Comparison of ENCODE assay signal across 28 cellular contexts in genomic region chr2:214096200-214096599, GRCh38.
"Had no signal": no experiment of that assay in that cellular context is flagged by ENCODE, and none has a peak within 500 bp of the region (broad histone marks: within the 10 kb centered on the region; RNA-seq: fewer than 3 reads in every experiment).

No MANE protein-coding gene starts in this region.

- H3K4me1 Mint-ChIP-seq: natural killer cell; nephron; stimulated activated effector memory CD8-positive, alpha-beta T cell treated with anti-CD3 and anti-CD28 coated beads, Interleukin-12 subunit alpha, Interleukin-12 subunit beta, amount 100 ng/mL, for 72 hours; stimulated activated naive B cell treated with anti-CD40 and anti-IgM and Interleukin-4, amounts not matched to agents 10 μg/mL and 1 μg/mL and 100 μg/mL, for 72 hours had no signal

- H3K79me2 ChIP-seq: parathyroid adenoma had no signal

- H3K9ac ChIP-seq: parathyroid adenoma had no signal

- H3K4me3 Mint-ChIP-seq: natural killer cell; nephron; neural crest cell; stimulated activated effector memory CD8-positive, alpha-beta T cell treated with anti-CD3 and anti-CD28 coated beads, Interleukin-12 subunit alpha, Interleukin-12 subunit beta, amount 100 ng/mL, for 72 hours; stimulated activated naive B cell treated with anti-CD40 and anti-IgM and Interleukin-4, amounts not matched to agents 10 μg/mL and 1 μg/mL and 100 μg/mL, for 72 hours; stimulated activated naive CD8-positive, alpha-beta T cell treated with anti-CD3 and anti-CD28 coated beads, Interleukin-15, Interleukin-2, amounts not matched to agents 100 ng/mL and 50 ng/mL, for 24 hours had no signal

- H2AFZ ChIP-seq: parathyroid adenoma had no signal

- H3K9me3 ChIP-seq: ovary, psoas muscle, right lobe of liver, sigmoid colon, stomach, thoracic aorta, thyroid gland, tibial nerve, upper lobe of left lung, vagina had no signal

- H3K4me3 ChIP-seq: ovary, psoas muscle, right lobe of liver, sigmoid colon, stomach, thoracic aorta, thyroid gland, tibial nerve, upper lobe of left lung, vagina had no signal

- H3K9me3 Mint-ChIP-seq: nephron; neural crest cell; stimulated activated effector memory CD8-positive, alpha-beta T cell treated with anti-CD3 and anti-CD28 coated beads, Interleukin-12 subunit alpha, Interleukin-12 subunit beta, amount 100 ng/mL, for 72 hours; stimulated activated naive CD8-positive, alpha-beta T cell treated with anti-CD3 and anti-CD28 coated beads, Interleukin-15, Interleukin-2, amounts not matched to agents 100 ng/mL and 50 ng/mL, for 24 hours had no signal

- H3K36me3 ChIP-seq: ovary, right lobe of liver, sigmoid colon, stomach, thoracic aorta, thyroid gland, tibial nerve, upper lobe of left lung, vagina had no signal

- H3K36me3 Mint-ChIP-seq: natural killer cell; stimulated activated effector memory CD8-positive, alpha-beta T cell treated with anti-CD3 and anti-CD28 coated beads, Interleukin-12 subunit alpha, Interleukin-12 subunit beta, amount 100 ng/mL, for 72 hours; stimulated activated naive B cell treated with anti-CD40 and anti-IgM and Interleukin-4, amounts not matched to agents 10 μg/mL and 1 μg/mL and 100 μg/mL, for 72 hours had no signal

- H3K27me3 ChIP-seq: ovary, right lobe of liver, sigmoid colon, stomach, thyroid gland, tibial nerve, upper lobe of left lung, vagina had no signal

- H3K27ac ChIP-seq: ovary, parathyroid adenoma, psoas muscle, right lobe of liver, sigmoid colon, stomach, thoracic aorta, thyroid gland, tibial nerve, upper lobe of left lung, vagina had no signal

- H3K27ac Mint-ChIP-seq: natural killer cell; nephron; progenitor cell of endocrine pancreas; stimulated activated effector memory CD8-positive, alpha-beta T cell treated with anti-CD3 and anti-CD28 coated beads, Interleukin-12 subunit alpha, Interleukin-12 subunit beta, amount 100 ng/mL, for 72 hours; stimulated activated naive B cell treated with anti-CD40 and anti-IgM and Interleukin-4, amounts not matched to agents 10 μg/mL and 1 μg/mL and 100 μg/mL, for 72 hours; stimulated activated naive CD8-positive, alpha-beta T cell treated with anti-CD3 and anti-CD28 coated beads, Interleukin-15, Interleukin-2, amounts not matched to agents 100 ng/mL and 50 ng/mL, for 24 hours had no signal

- ATAC-seq: natural killer cell; psoas muscle; right cardiac atrium; right lobe of liver; stimulated activated effector memory CD8-positive, alpha-beta T cell treated with anti-CD3 and anti-CD28 coated beads, Interleukin-12 subunit alpha, Interleukin-12 subunit beta, amount 100 ng/mL, for 72 hours; stimulated activated naive B cell treated with anti-CD40 and anti-IgM and Interleukin-4, amounts not matched to agents 10 μg/mL and 1 μg/mL and 100 μg/mL, for 72 hours had no signal

- H3K4me1 ChIP-seq: parathyroid adenoma, psoas muscle, right lobe of liver, stomach, thyroid gland, tibial nerve, upper lobe of left lung, vagina had no signal

- DNase-seq: natural killer cell; occipital lobe; ovary; posterior cingulate gyrus; psoas muscle; right cardiac atrium; right lobe of liver; sigmoid colon; small intestine; stimulated activated CD4-positive, alpha-beta T cell treated with anti-CD3 and anti-CD28 coated beads, Interleukin-15, amount 100 ng/mL, for 24 hours; stimulated activated CD4-positive, alpha-beta T cell treated with anti-CD3 and anti-CD28 coated beads, Interleukin-2, amount 100 ng/mL, for 24 hours; stimulated activated CD4-positive, alpha-beta T cell treated with anti-CD3 and anti-CD28 coated beads, Interleukin-2, amount 100 ng/mL, for 48 hours; stimulated activated CD4-positive, alpha-beta T cell treated with anti-CD3 and anti-CD28 coated beads, Interleukin-4, amount 100 ng/mL, for 24 hours; stimulated activated naive B cell treated with anti-CD40 and anti-IgM and Interleukin-4, amounts not matched to agents 10 μg/mL and 1 μg/mL and 100 μg/mL, for 72 hours; stimulated activated naive CD4-positive, alpha-beta T cell treated with Interleukin-2 at 50 U/mL for 16 hours; stomach; thyroid gland; trophoblast cell; upper lobe of left lung had no signal

- H3K27me3 Mint-ChIP-seq: progenitor cell of endocrine pancreas; stimulated activated naive B cell treated with anti-CD40 and anti-IgM and Interleukin-4, amounts not matched to agents 10 μg/mL and 1 μg/mL and 100 μg/mL, for 72 hours; stimulated activated naive CD8-positive, alpha-beta T cell treated with anti-CD3 and anti-CD28 coated beads, Interleukin-15, Interleukin-2, amounts not matched to agents 100 ng/mL and 50 ng/mL, for 24 hours had no signal
